In genomic region chr11:15106201-15106965, GRCh38 we compare ENCODE assay signal across 16 cellular contexts. TPM values are rescaled to one million over a fixed set of nuclear protein-coding genes. Genes with fewer than 3 reads are reported as not detected.
DNase-seq lines count a peak whose midpoint lies in the region; ATAC-seq and TF ChIP-seq lines count a peak whose summit lies in the region.
"Had no signal": no experiment of that assay in that cellular context is flagged by ENCODE, and none has a peak within 500 bp of the region (broad histone marks: within the 10 kb centered on the region; RNA-seq: fewer than 3 reads in every experiment).

No MANE protein-coding gene starts in this region.

- TF ChIP-seq CTCF in AG04450 (IDR thresholded peaks at IDR 0.05; ENCODE audit: low read depth, low read length): no peak

- no peak overlapping the region for H3K4me3 ChIP-seq in AG04450 (ENCODE audit: low read depth, low read length)
- H3K4me3 ChIP-seq: ascending aorta had no signal

- no peaks in the 10 kb centered on the region for H3K27me3 ChIP-seq in AG04450 (ENCODE audit: control insufficient read depth, insufficient read depth, low read length)
- H3K27me3 ChIP-seq: ascending aorta had no signal

- H3K27me3 Mint-ChIP-seq in activated naive CD8-positive, alpha-beta T cell treated with anti-CD3 and anti-CD28 coated beads for 36 hours: peaks cover under 1% of the 10 kb centered on the region

- H3K27ac Mint-ChIP-seq in activated naive CD8-positive, alpha-beta T cell treated with anti-CD3 and anti-CD28 coated beads for 36 hours: no peak overlapping the region
- H3K27ac Mint-ChIP-seq: activated T-cell treated with anti-CD3 and anti-CD28 coated beads, Interleukin-2, amount 50 U/mL, for 24 hours; naive thymus-derived CD4-positive, alpha-beta T cell; type B pancreatic cell had no signal

- H3K27ac ChIP-seq in AG04450 (ENCODE audit: low read depth, low read length): peak overlapping the region; percentile 65
- H3K27ac ChIP-seq: ascending aorta had no signal

- no peaks in the 10 kb centered on the region for H3K9me3 ChIP-seq in AG04450 (ENCODE audit: control insufficient read depth, insufficient read depth, low read length)
- H3K9me3 ChIP-seq: ascending aorta had no signal

- no peak for ATAC-seq in GM18502 (IDR thresholded peaks at IDR 0.05; ENCODE audit: poor library complexity, unreplicated experiment)
- ATAC-seq: naive thymus-derived CD4-positive, alpha-beta T cell had no signal

- no peaks in the 10 kb centered on the region for H3K9me3 Mint-ChIP-seq in activated naive CD8-positive, alpha-beta T cell treated with anti-CD3 and anti-CD28 coated beads for 36 hours
- H3K9me3 Mint-ChIP-seq: activated T-cell treated with anti-CD3 and anti-CD28 coated beads, Interleukin-2, amount 50 U/mL, for 24 hours had no signal

- H3K4me3 Mint-ChIP-seq in activated naive CD8-positive, alpha-beta T cell treated with anti-CD3 and anti-CD28 coated beads for 36 hours: no peak overlapping the region
- H3K4me3 Mint-ChIP-seq: activated T-cell treated with anti-CD3 and anti-CD28 coated beads, Interleukin-2, amount 50 U/mL, for 24 hours; naive thymus-derived CD4-positive, alpha-beta T cell; type B pancreatic cell had no signal

- H3K4me1 Mint-ChIP-seq in activated naive CD8-positive, alpha-beta T cell treated with anti-CD3 and anti-CD28 coated beads for 36 hours: peaks cover under 1% of the 10 kb centered on the region

- no peaks in the 10 kb centered on the region for H3K36me3 Mint-ChIP-seq in activated naive CD8-positive, alpha-beta T cell treated with anti-CD3 and anti-CD28 coated beads for 36 hours
- H3K36me3 Mint-ChIP-seq: type B pancreatic cell had no signal

- in situ Hi-C loops in ACHN (cut with HindIII; ENCODE audit: low pct_ligation_motif_present, low pct_unique_long_range_greater_than_20kb, low sequenced_read_pairs): no loop called here

- CTCF ChIA-PET in AG04450 (lab: Charles Lee): interaction anchor here (0.7 to 3.2 kb wide), 5 partner anchors 31 to 110 kb away, joined by 3 to 12 read pairs (median 3); no protein-coding TSS in a partner anchor

- POLR2A ChIA-PET in AG04450 (lab: Yijun Ruan, JAX): no interaction called here

- DNase-seq in AG04450 (ENCODE audit: low read depth, low spot score) (no peak), HS-27A (ENCODE audit: low read depth) (peak; percentile 8), amniotic epithelial cell (ENCODE audit: low read depth) (peak; percentile 78), iris pigment epithelial cell (ENCODE audit: low read depth) (peak; percentile 85), ACHN (no peak)
- no peak for DNase-seq in activated naive CD4-positive, alpha-beta T cell (lab: John Stamatoyannopoulos, UW)
- no peak for DNase-seq in activated naive CD8-positive, alpha-beta T cell treated with anti-CD3 and anti-CD28 coated beads for 36 hours
- DNase-seq: activated CD4-positive, CD25-positive, alpha-beta regulatory T cell treated with anti-CD3 and anti-CD28 coated beads, Interleukin-2, amount 50 U/mL, for 72 hours; activated T-cell treated with anti-CD3 and anti-CD28 coated beads, Interleukin-2, amount 50 U/mL, for 24 hours; GDM1; naive thymus-derived CD4-positive, alpha-beta T cell; NCI-H774; small intestine had no signal

RNA-seq across cellular contexts. Expression of gene INSC, which starts 8.3 kb away (rescaled TPM):
- 0.40 and 0.53 TPM in 2 replicates for polyA plus RNA-seq in AG04450 (2011; rRNA removed)
- polyA minus RNA-seq in AG04450 (2011; rRNA and poly(A)+ RNA removed): 0.23 and 0.26 TPM in 2 replicates
- total RNA-seq in activated naive CD8-positive, alpha-beta T cell treated with anti-CD3 and anti-CD28 coated beads for 36 hours: under 1 TPM; 0.27 to 0.30 TPM
- total RNA-seq: ascending aorta had no signal

RNA-seq across cellular contexts. Expression of gene CALCB, which starts 33.0 kb away (rescaled TPM):
- polyA plus RNA-seq in AG04450 (2011; rRNA removed): not detected in 2 replicates
- not detected in 2 replicates for polyA minus RNA-seq in AG04450 (2011; rRNA and poly(A)+ RNA removed)
- 1 to 10 TPM; 3.2 to 5.0 TPM for total RNA-seq in activated naive CD8-positive, alpha-beta T cell treated with anti-CD3 and anti-CD28 coated beads for 36 hours
- total RNA-seq: ascending aorta had no signal

Comparison
In these comparisons a context has a peak if more than half of its experiments do, and no peak if none do; other contexts are left out.
1. DNase-seq: peak in HS-27A (single experiment), amniotic epithelial cell (single experiment) and iris pigment epithelial cell (single experiment); none in AG04450 (single experiment), activated naive CD4-positive, alpha-beta T cell (0 of 4), activated naive CD8-positive, alpha-beta T cell treated with anti-CD3 and anti-CD28 coated beads for 36 hours (single experiment) and ACHN (single experiment).